8 cellular contexts compared by ENCODE assay signal in genomic region chr17:17146791-17147406, GRCh38. TPM values are rescaled to one million over a fixed set of nuclear protein-coding genes. Genes with fewer than 3 reads are reported as not detected.
DNase-seq lines count a peak whose midpoint lies in the region; ATAC-seq and TF ChIP-seq lines count a peak whose summit lies in the region.

No MANE protein-coding gene starts in this region.

- H3K4me1 Mint-ChIP-seq in natural killer cell = peaks cover 14 to 17% of the 10 kb centered on the region in 2 donors

- H3K9me3 Mint-ChIP-seq in natural killer cell = no peaks in the 10 kb centered on the region

- DNase-seq in GM10266 (ENCODE audit: extremely low spot score) = no peak
- peak; percentile 55 for DNase-seq in NB4 (ENCODE audit: low read depth)
- DNase-seq in astrocyte of the spinal cord (ENCODE audit: low read depth, low spot score) = no peak
- DNase-seq in natural killer cell = no peak
- DNase-seq in mesenteric fat pad (ENCODE audit: low spot score) = no peak
- DNase-seq in GM03348 (ENCODE audit: low spot score) = no peak

- H3K4me3 ChIP-seq in NB4 (ENCODE audit: low read depth, low read length) (no peak overlapping the region), astrocyte of the spinal cord (ENCODE audit: low read depth, low read length) (no peak overlapping the region)

- intact Hi-C loops in natural killer cell (cut with micrococcal nuclease) = loop anchor here (1.0 to 2.0 kb wide), 2 partner anchors 38 to 146 kb away; no protein-coding TSS in a partner anchor

- peak overlapping the region; percentile 44 to 74 for H3K27ac Mint-ChIP-seq in natural killer cell

- no peak overlapping the region for H3K4me3 Mint-ChIP-seq in natural killer cell

- TF ChIP-seq CTCF in GM10266 (IDR thresholded peaks at IDR 0.05; ENCODE audit: control insufficient read depth, insufficient read depth, low read depth, missing control alignments) (peak; percentile 26), NB4 (IDR thresholded peaks at IDR 0.05; ENCODE audit: low read depth, low read length) (peak; percentile 37), astrocyte of the spinal cord (IDR thresholded peaks at IDR 0.05; ENCODE audit: low read depth, low read length) (peak; percentile 28), natural killer cell (IDR thresholded peaks at IDR 0.05) (peak; percentile 36)

- TF ChIP-seq POLR2A in NB4 (IDR thresholded peaks at IDR 0.05; ENCODE audit: extremely low read depth, insufficient read length) = no peak

- H3K36me3 Mint-ChIP-seq in natural killer cell = peaks cover 12% of the 10 kb centered on the region

- in situ Hi-C loops in astrocyte of the spinal cord (cut with HindIII; ENCODE audit: low sequenced_read_pairs) = no loop called here

- H3K27me3 Mint-ChIP-seq in natural killer cell (ENCODE audit: low read depth in 2 of 2) = no peaks in the 10 kb centered on the region

- ATAC-seq in natural killer cell (peak; percentile 54 to 70 (median 65)), GM18517 (IDR thresholded peaks at IDR 0.05; ENCODE audit: unreplicated experiment) (no peak), GM21825 (IDR thresholded peaks at IDR 0.05; ENCODE audit: unreplicated experiment) (no peak)

RNA-seq across cellular contexts. Expression of gene PLD6, which starts 59.2 kb away (rescaled TPM):
- total RNA-seq in natural killer cell (1 to 10 TPM in 1 of 3 donors, under 1 TPM in 2; 0.45 to 1.7 (median 0.84) TPM), mesenteric fat pad (12.4 TPM)

Comparison
In these comparisons a context has a peak if more than half of its experiments do, and no peak if none do; other contexts are left out.
1. ATAC-seq: peak in natural killer cell (3 of 3); none in GM18517 (single experiment) and GM21825 (single experiment).
2. Peak in every context shown above with its lines, with median percentiles within 50 percentile points of each other: CTCF ChIP-seq.